9 cellular contexts compared by ENCODE assay signal in genomic region chr13:112725346-112726017, GRCh38. TPM values are rescaled to one million over a fixed set of nuclear protein-coding genes. Genes with fewer than 3 reads are reported as not detected.
DNase-seq lines count a peak whose midpoint lies in the region; ATAC-seq and TF ChIP-seq lines count a peak whose summit lies in the region.
"Had no signal": no experiment of that assay in that cellular context is flagged by ENCODE, and none has a peak within 500 bp of the region (broad histone marks: within the 10 kb centered on the region; RNA-seq: fewer than 3 reads in every experiment).

No MANE protein-coding gene starts in this region.

- H3K9me3 ChIP-seq in HEK293 (ENCODE audit: control insufficient read depth, insufficient read depth, low read depth, low read length) (no peaks in the 10 kb centered on the region), SJCRH30 (replicated peaks) (no peaks in the 10 kb centered on the region)
- H3K9me3 ChIP-seq: right lobe of liver had no signal

- DNase-seq in DMS79 treated with DMSO at 0.1 percent for 48 hours (lab: John Stamatoyannopoulos, UW) (peak; percentile 97), SJCRH30 (peak; percentile 48 to 50), kidney epithelial cell (ENCODE audit: low read depth) (peak; percentile 50), germinal center (ENCODE audit: low spot score) (no peak), midbrain (lab: John Stamatoyannopoulos, UW) (no peak)

- no peaks in the 10 kb centered on the region for H3K27me3 ChIP-seq in SJCRH30
- H3K27me3 ChIP-seq in kidney epithelial cell (ENCODE audit: control insufficient read depth, insufficient read depth, low read length), result no peaks in the 10 kb centered on the region
- H3K27me3 ChIP-seq: right lobe of liver had no signal

- H3K36me3 ChIP-seq in HEK293 (ENCODE audit: control insufficient read depth in 2 of 2, insufficient read depth in 1 of 2, low read length in 2 of 2) (no peaks in the 10 kb centered on the region), SJCRH30 (no peaks in the 10 kb centered on the region), kidney epithelial cell (ENCODE audit: control insufficient read depth, insufficient read depth, low read length) (no peaks in the 10 kb centered on the region)
- H3K36me3 ChIP-seq: right lobe of liver had no signal

- H3K27ac ChIP-seq in HEK293 (ENCODE audit: extremely low read depth, low read depth, low read length), result no peak overlapping the region
- H3K27ac ChIP-seq in SJCRH30, result no peak overlapping the region
- H3K27ac ChIP-seq: right lobe of liver had no signal

- H3K4me3 ChIP-seq in HEK293 (ENCODE audit: low read depth, low read length) (no peak overlapping the region), SJCRH30 (no peak overlapping the region), kidney epithelial cell (ENCODE audit: low read depth, low read length) (no peak overlapping the region)
- H3K4me3 ChIP-seq: right lobe of liver had no signal

- POLR2A ChIA-PET in HEK293 (lab: Yijun Ruan, JAX), result no interaction called here

- peaks cover 7% of the 10 kb centered on the region for H3K4me1 ChIP-seq in HEK293 (ENCODE audit: control insufficient read depth, insufficient read depth, low read length)
- peaks cover 19% of the 10 kb centered on the region for H3K4me1 ChIP-seq in SJCRH30

- ATAC-seq in GM19351 (IDR thresholded peaks at IDR 0.05; ENCODE audit: unreplicated experiment) (no peak), HG03175 (IDR thresholded peaks at IDR 0.05; ENCODE audit: unreplicated experiment) (no peak)

- CTCF ChIA-PET in HEK293 (lab: Yijun Ruan, JAX), result no interaction called here

- no peak for TF ChIP-seq CTCF in HEK293 (tag by site-specific recombination; IDR thresholded peaks at IDR 0.05)
- TF ChIP-seq CTCF in kidney epithelial cell (IDR thresholded peaks at IDR 0.05; ENCODE audit: insufficient read depth, low read length, poor library complexity, severe bottlenecking), result no peak

TF ChIP-seq in HEK293, 187 proteins besides CTCF, POLR2A, EP300 and RAD21:
- TF ChIP-seq ZNF747 (tag by site-specific recombination; IDR thresholded peaks at IDR 0.05), result no peak
- TF ChIP-seq, protein P1, sequence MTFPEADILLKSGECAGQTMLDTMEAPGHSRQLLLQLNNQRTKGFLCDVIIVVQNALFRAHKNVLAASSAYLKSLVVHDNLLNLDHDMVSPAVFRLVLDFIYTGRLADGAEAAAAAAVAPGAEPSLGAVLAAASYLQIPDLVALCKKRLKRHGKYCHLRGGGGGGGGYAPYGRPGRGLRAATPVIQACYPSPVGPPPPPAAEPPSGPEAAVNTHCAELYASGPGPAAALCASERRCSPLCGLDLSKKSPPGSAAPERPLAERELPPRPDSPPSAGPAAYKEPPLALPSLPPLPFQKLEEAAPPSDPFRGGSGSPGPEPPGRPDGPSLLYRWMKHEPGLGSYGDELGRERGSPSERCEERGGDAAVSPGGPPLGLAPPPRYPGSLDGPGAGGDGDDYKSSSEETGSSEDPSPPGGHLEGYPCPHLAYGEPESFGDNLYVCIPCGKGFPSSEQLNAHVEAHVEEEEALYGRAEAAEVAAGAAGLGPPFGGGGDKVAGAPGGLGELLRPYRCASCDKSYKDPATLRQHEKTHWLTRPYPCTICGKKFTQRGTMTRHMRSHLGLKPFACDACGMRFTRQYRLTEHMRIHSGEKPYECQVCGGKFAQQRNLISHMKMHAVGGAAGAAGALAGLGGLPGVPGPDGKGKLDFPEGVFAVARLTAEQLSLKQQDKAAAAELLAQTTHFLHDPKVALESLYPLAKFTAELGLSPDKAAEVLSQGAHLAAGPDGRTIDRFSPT (tag by site-specific recombination; IDR thresholded peaks at IDR 0.05), result peak; percentile 79

RNA-seq across cellular contexts. Expression of gene ATP11A, which starts 35.6 kb away (rescaled TPM):
- total RNA-seq in SJCRH30 (2014; rRNA removed; shearing (Covaris generic)), result 13.1 and 14.2 TPM in 2 replicates
- total RNA-seq in kidney epithelial cell, result 31.5 and 40.3 TPM in 2 replicates

Comparison
In these comparisons a context has a peak if more than half of its experiments do, and no peak if none do; other contexts are left out.
1. DNase-seq: peak in DMS79 treated with DMSO at 0.1 percent for 48 hours (single experiment), SJCRH30 (2 of 2) and kidney epithelial cell (single experiment); none in germinal center (single experiment) and midbrain (single experiment).